In the genomic region with DNA sequence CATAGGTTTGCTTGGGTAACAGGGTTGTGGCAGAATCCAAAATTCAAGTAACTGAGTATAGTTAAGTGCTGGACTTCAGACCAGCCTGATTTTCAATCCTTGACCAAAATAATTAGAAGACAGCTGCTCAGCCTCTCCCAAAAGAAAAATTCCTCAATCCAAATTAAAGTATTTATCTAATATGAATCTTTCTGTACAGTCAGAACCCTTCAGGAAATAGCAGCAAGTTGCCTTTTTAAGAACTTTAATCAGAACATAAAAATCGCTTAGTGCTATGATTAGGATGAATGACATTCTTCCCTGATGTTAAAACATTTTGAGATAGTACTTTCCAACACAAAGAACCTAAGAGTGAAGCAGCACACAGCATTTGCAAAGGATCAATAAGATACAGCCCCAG, we compare ENCODE assay signal across 21 cellular contexts. TPM values are rescaled to one million over a fixed set of nuclear protein-coding genes. Genes with fewer than 3 reads are reported as not detected.
DNase-seq lines count a peak whose midpoint lies in the region; ATAC-seq and TF ChIP-seq lines count a peak whose summit lies in the region.
"Had no signal": no experiment of that assay in that cellular context is flagged by ENCODE, and none has a peak within 500 bp of the region (broad histone marks: within the 10 kb centered on the region; RNA-seq: fewer than 3 reads in every experiment).

No MANE protein-coding gene starts in this region.

- H3K79me2 ChIP-seq in ACC112 (ENCODE audit: control insufficient read depth, insufficient read depth, low read length, unreplicated experiment) (peaks cover 4% of the 10 kb centered on the region), Karpas-422 (ENCODE audit: low read length) (peaks cover 15% of the 10 kb centered on the region), OCI-LY7 (ENCODE audit: insufficient read depth, low read depth, low read length) (no peaks in the 10 kb centered on the region)

- intact Hi-C loops in OCI-LY7 (cut with micrococcal nuclease; ENCODE audit: unreplicated experiment) = no loop called here

- peak overlapping the region; percentile 22; the same call in 1 of the 2 replicates for H3K27ac ChIP-seq in ACC112 (ENCODE audit: low read depth, low read length)
- H3K27ac ChIP-seq in Karpas-422 (ENCODE audit: low read length) = peak overlapping the region; percentile 47; the same call in 1 of the 2 replicates
- peak overlapping the region; percentile 2 for H3K27ac ChIP-seq in foreskin keratinocyte
- no peak overlapping the region for H3K27ac ChIP-seq in OCI-LY7 (ENCODE audit: low read depth, low read length, poor library complexity, severe bottlenecking)
- H3K27ac ChIP-seq: BLaER1, GM23248, SK-N-MC had no signal

- no TSS peak for BruUV-seq in OCI-LY7 (replicated peaks; lab: Mats Ljungman, UMichigan)

- no peak overlapping the region for H3K4me3 Mint-ChIP-seq in progenitor cell of endocrine pancreas (ENCODE audit: low read depth)

- ATAC-seq in foreskin keratinocyte (no peak), GM19023 (IDR thresholded peaks at IDR 0.05; ENCODE audit: unreplicated experiment) (no peak)
- ATAC-seq: Panc1 had no signal

- POLR2A ChIA-PET in OCI-LY7 (lab: Charles Lee) = no interaction called here

- H3K4me1 Mint-ChIP-seq in progenitor cell of endocrine pancreas (ENCODE audit: low read depth) = peaks cover 10% of the 10 kb centered on the region

- no peaks in the 10 kb centered on the region for H4K20me1 ChIP-seq in Karpas-422 (ENCODE audit: insufficient read depth, low read depth, low read length)
- H4K20me1 ChIP-seq in OCI-LY7 (ENCODE audit: insufficient read depth, low read length) = no peaks in the 10 kb centered on the region

- H3K4me3 ChIP-seq in ACC112 (ENCODE audit: low read depth, low read length) (no peak overlapping the region), Karpas-422 (ENCODE audit: low read length) (no peak overlapping the region), OCI-LY7 (ENCODE audit: low read depth, low read length, poor library complexity, severe bottlenecking) (no peak overlapping the region)
- H3K4me3 ChIP-seq: BLaER1, GM23248, MG63, SK-N-MC had no signal

- DNase-seq in Karpas-422 (no peak), foreskin keratinocyte (no peak), progenitor cell of endocrine pancreas (ENCODE audit: low spot score, unreplicated experiment) (no peak), OCI-LY7 (ENCODE audit: low spot score) (no peak), NCI-H526 treated with DMSO at 0.1 percent for 48 hours (lab: John Stamatoyannopoulos, UW) (no peak), EL (no peak)
- DNase-seq: CD4-positive, CD25-positive, alpha-beta regulatory T cell; DMS153; DND-41; GM23248; H7; KBM-7; MG63; NCI-H2029 treated with DMSO at 0.1 percent for 48 hours; NCI-H69; SIG-M5 had no signal

- CTCF ChIA-PET in OCI-LY7 (lab: Charles Lee; ENCODE audit: unreplicated experiment) = no interaction called here

- H3K36me3 Mint-ChIP-seq in progenitor cell of endocrine pancreas (ENCODE audit: insufficient read depth) = peaks cover 3% of the 10 kb centered on the region

- H3K36me3 ChIP-seq in ACC112 (ENCODE audit: insufficient read depth, low read length) = no peaks in the 10 kb centered on the region
- peaks cover 3% of the 10 kb centered on the region; the same call in 1 of the 2 replicates for H3K36me3 ChIP-seq in Karpas-422 (ENCODE audit: insufficient read depth, low read length)
- peaks cover 18% of the 10 kb centered on the region for H3K36me3 ChIP-seq in OCI-LY7 (ENCODE audit: insufficient read depth, low read length)

- peak overlapping the region; percentile 45 for H3K27ac Mint-ChIP-seq in progenitor cell of endocrine pancreas

- no peaks in the 10 kb centered on the region for H3K27me3 Mint-ChIP-seq in progenitor cell of endocrine pancreas
- H3K27me3 Mint-ChIP-seq: CD4-positive, CD25-positive, alpha-beta regulatory T cell had no signal

- TF ChIP-seq CTCF in foreskin keratinocyte (conservative IDR thresholded peaks at IDR 0.05) = no peak
- TF ChIP-seq CTCF in progenitor cell of endocrine pancreas (IDR thresholded peaks at IDR 0.05; ENCODE audit: unreplicated experiment) = no peak
- TF ChIP-seq CTCF in OCI-LY7 (conservative IDR thresholded peaks at IDR 0.05; ENCODE audit: low read length) = no peak

- peaks cover 44% of the 10 kb centered on the region for H3K4me1 ChIP-seq in ACC112 (ENCODE audit: control insufficient read depth, insufficient read depth, low read length, unreplicated experiment)
- H3K4me1 ChIP-seq in Karpas-422 (ENCODE audit: low read length) = peaks cover 54% of the 10 kb centered on the region
- H3K4me1 ChIP-seq in foreskin keratinocyte = peaks cover 32% of the 10 kb centered on the region
- peaks cover 44% of the 10 kb centered on the region for H3K4me1 ChIP-seq in OCI-LY7 (ENCODE audit: insufficient read depth, low read length, poor library complexity, severe bottlenecking)

- H3K9me3 ChIP-seq in Karpas-422 (ENCODE audit: low read length) = no peaks in the 10 kb centered on the region
- no peaks in the 10 kb centered on the region for H3K9me3 ChIP-seq in OCI-LY7 (ENCODE audit: low read length)
- H3K9me3 ChIP-seq: BLaER1, MG63 had no signal

- peak overlapping the region; percentile 2 for H3K4me2 ChIP-seq in Karpas-422 (ENCODE audit: low read depth, low read length, poor library complexity, severe bottlenecking)
- H3K4me2 ChIP-seq in OCI-LY7 (ENCODE audit: low read length) = no peak overlapping the region
- H3K4me2 ChIP-seq: BLaER1 had no signal

- H3K27me3 ChIP-seq in ACC112 (ENCODE audit: insufficient read depth, low read length) (no peaks in the 10 kb centered on the region), Karpas-422 (ENCODE audit: low read length) (no peaks in the 10 kb centered on the region), foreskin keratinocyte (no peaks in the 10 kb centered on the region)
- H3K27me3 ChIP-seq: BLaER1, MG63 had no signal

- H3K9me2 ChIP-seq in Karpas-422 (replicated peaks; ENCODE audit: insufficient read depth, low read length) (no peaks in the 10 kb centered on the region), OCI-LY7 (ENCODE audit: insufficient read depth, low read length) (no peaks in the 10 kb centered on the region)

- H2AFZ ChIP-seq in ACC112 (ENCODE audit: low read length, unreplicated experiment) = no peak overlapping the region
- H2AFZ ChIP-seq in Karpas-422 (ENCODE audit: low read length) = no peak overlapping the region
- no peak overlapping the region for H2AFZ ChIP-seq in OCI-LY7 (ENCODE audit: low read length)
- H2AFZ ChIP-seq: GM23248 had no signal

- no peaks in the 10 kb centered on the region for H3K9me3 Mint-ChIP-seq in progenitor cell of endocrine pancreas (ENCODE audit: low read depth)
- H3K9me3 Mint-ChIP-seq: CD4-positive, CD25-positive, alpha-beta regulatory T cell had no signal

- H3K9ac ChIP-seq in Karpas-422 (ENCODE audit: low read length) = no peak overlapping the region
- H3K9ac ChIP-seq: BLaER1, GM23248 had no signal

RNA-seq across cellular contexts. Expression of a gene that starts 50.2 kb away (rescaled TPM):
- 33.5 and 64.0 TPM in 2 replicates for total RNA-seq in Karpas-422 (2014; rRNA removed; shearing (Covaris generic); ENCODE audit: low replicate concordance)
- 47.3 and 52.5 TPM in 2 replicates for total RNA-seq in foreskin keratinocyte
- polyA plus RNA-seq in foreskin keratinocyte = 50.5 and 55.2 TPM in 2 replicates
- total RNA-seq in progenitor cell of endocrine pancreas = 91.5 and 94.6 TPM in 2 replicates
- total RNA-seq in OCI-LY7 (2014; rRNA removed; shearing (Covaris generic)) = 30.0 and 55.1 TPM in 2 replicates
- 55.4 and 57.6 TPM in 2 replicates for total RNA-seq in OCI-LY7 (2022)
